In genomic region chr11:107591098-107591445, GRCh38 we compare ENCODE assay signal across 8 cellular contexts. TPM values are rescaled to one million over a fixed set of nuclear protein-coding genes. Genes with fewer than 3 reads are reported as not detected.
A peak's percentile ranks its signal among the peaks of the same experiment; 100 is the strongest.
DNase-seq lines count a peak whose midpoint lies in the region; ATAC-seq, FAIRE-seq and TF ChIP-seq lines count a peak whose summit lies in the region.

Gene ELMOD1 (plus strand): TSS chr11:107591147. CDS start chr11:107618190, 27,043 bp downstream.

- peak within 1 kb of the TSS; percentile 53 for H3K4me2 ChIP-seq in K562 (ENCODE audit: insufficient read depth, low read length)

- POLR2A ChIA-PET in K562 (lab: Yijun Ruan, JAX), result no interaction called here

- H3K9me3 ChIP-seq in K562 (replicated peaks; ENCODE audit: control insufficient read depth, insufficient read depth, low read depth, low read length) (0 out of 2 replicates have a peak, but pooled peaks cover 1% of the 10 kb centered on the region), iPS-15b (ENCODE audit: control insufficient read depth, insufficient read depth, low read length) (no peaks in the 10 kb centered on the region), sigmoid colon (no peaks in the 10 kb centered on the region)

- no peaks in the 10 kb centered on the region for H3K9me1 ChIP-seq in K562 (ENCODE audit: control insufficient read depth, insufficient read depth, low read length)

- peak; percentile 24 for DNase-seq in activated T-cell treated with anti-CD3 and anti-CD28 coated beads for 48 hours (ENCODE audit: low read depth)
- DNase-seq in activated T-cell treated with anti-CD3 and anti-CD28 coated beads for 4 hours, result no peak
- DNase-seq in RCC 7860 (ENCODE audit: low spot score), result peak; percentile 41
- peak; percentile 51 to 65 (median 59) for DNase-seq in K562 (ENCODE audit: extremely low read depth in 1 of 4, low spot score in 3 of 4)
- DNase-seq in sigmoid colon, result peak; percentile 73
- no peak for DNase-seq in GOT3 (lab: John Stamatoyannopoulos, UW)

- TF ChIP-seq CTCF in K562 (IDR thresholded peaks at IDR 0.05 in 2 of 3, conservative IDR thresholded peaks at IDR 0.05 in 1 of 3; ENCODE audit: insufficient read depth in 2 of 3, low read depth in 1 of 3, low read length in 3 of 3), result 0 out of 6 replicates have a peak, but pooled peaks of 1 of the 3 experiments have one; percentile 12
- TF ChIP-seq CTCF in sigmoid colon (IDR thresholded peaks at IDR 0.05), result no peak

- TF ChIP-seq RAD21 in K562 (CRISPR knock-in tag; conservative IDR thresholded peaks at IDR 0.05 in 1 of 2, IDR thresholded peaks at IDR 0.05 in 1 of 2), result no peak

- no peak for FAIRE-seq in RCC 7860 (lab: Jason Lieb, UNC)
- FAIRE-seq in K562 (lab: Jason Lieb, UNC), result no peak

- under 1% methylated on average over 30 of the region's 48 CpGs for WGBS in K562 (ENCODE audit: insufficient coverage, low coverage, missing lambda C conversion rate)
- WGBS in sigmoid colon, 2 donors, result 0 to 1% methylated on average over 48 of the region's 48 CpGs

- CTCF ChIA-PET in K562 (lab: Yijun Ruan, JAX; ENCODE audit: low intra/inter-chr PET ratio), result interaction anchor here (0.5 kb wide), 1 partner anchor 9 kb away, joined by 3 read pairs; no protein-coding TSS in a partner anchor

- H3K36me3 ChIP-seq in K562 (ENCODE audit: control insufficient read depth, insufficient read depth, low read length) (no peaks in the 10 kb centered on the region), iPS-15b (ENCODE audit: control insufficient read depth, insufficient read depth, low read length) (no peaks in the 10 kb centered on the region), sigmoid colon (no peaks in the 10 kb centered on the region)

- in situ Hi-C loops in K562 (cut with MboI), result no loop called here

- TF ChIP-seq EP300 in K562 (IDR thresholded peaks at IDR 0.05; ENCODE audit: low read length) (no peak), sigmoid colon (IDR thresholded peaks at IDR 0.05) (no peak)

- peak within 1 kb of the TSS; percentile 33 for H3K4me3 ChIP-seq in K562
- H3K4me3 ChIP-seq in iPS-15b (ENCODE audit: low read depth, low read length), result peak within 1 kb of the TSS; percentile 86
- H3K4me3 ChIP-seq in sigmoid colon, result peak within 1 kb of the TSS; percentile 37 to 66 (median 62)

- H3K27me3 ChIP-seq in K562 (ENCODE audit: control insufficient read depth in 2 of 2, insufficient read depth in 2 of 2, low read length in 2 of 2), result peaks cover 25 to 27% of the 10 kb centered on the region in 2 experiments; a peak in 4 of 5 replicates
- peaks cover 83% of the 10 kb centered on the region for H3K27me3 ChIP-seq in iPS-15b (ENCODE audit: control insufficient read depth, insufficient read depth, low read length)
- peaks cover 3 to 41% (median 19%) of the 10 kb centered on the region in 3 donors for H3K27me3 ChIP-seq in sigmoid colon

- no peak for TF ChIP-seq POLR2A in K562 (conservative IDR thresholded peaks at IDR 0.05)
- TF ChIP-seq POLR2A in sigmoid colon (IDR thresholded peaks at IDR 0.05), result no peak

- ATAC-seq in HG02840 (IDR thresholded peaks at IDR 0.05; ENCODE audit: low FRiP score, unreplicated experiment), result peak; percentile 51
- ATAC-seq in K562, result peak; percentile 93

- H3K4me1 ChIP-seq in K562 (replicated peaks in 1 of 2; ENCODE audit: control insufficient read depth in 2 of 2, insufficient read depth in 2 of 2, low read length in 2 of 2) (peaks cover 0 to 14% of the 10 kb centered on the region in 2 experiments; a peak in 2 of 5 replicates), iPS-15b (ENCODE audit: control insufficient read depth, insufficient read depth, low read length) (peaks cover 13% of the 10 kb centered on the region), sigmoid colon (peaks cover 0 to 26% (median 23%) of the 10 kb centered on the region in 4 donors)

- H3K9ac ChIP-seq in K562 (ENCODE audit: insufficient read depth in 1 of 2, low read depth in 2 of 2, low read length in 2 of 2), result peak within 1 kb of the TSS in 1 of 2 experiments; percentile 72; a peak in 2 of 4 replicates
- no peak within 1 kb of the TSS for H3K9ac ChIP-seq in iPS-15b (ENCODE audit: low read depth, low read length)

- BruUV-seq in K562 (replicated peaks; lab: Mats Ljungman, UMichigan), result no TSS peak

- H2AFZ ChIP-seq in K562 (ENCODE audit: low read depth, low read length), result peak within 1 kb of the TSS; percentile 51; the same call in 1 of the 2 replicates

- no peaks in the 10 kb centered on the region for H4K20me1 ChIP-seq in K562 (replicated peaks; ENCODE audit: control insufficient read depth, insufficient read depth, low read length)

- no peak within 1 kb of the TSS for H3K27ac ChIP-seq in K562 (ENCODE audit: extremely low read depth, low read depth, low read length)
- H3K27ac ChIP-seq in sigmoid colon, result no peak within 1 kb of the TSS

- intact Hi-C loops in K562 (cut with micrococcal nuclease) (no loop called here), sigmoid colon (cut with DNase I) (no loop called here)

- H3K79me2 ChIP-seq in K562 (ENCODE audit: control insufficient read depth, insufficient read depth, low read length), result no peaks in the 10 kb centered on the region

TF ChIP-seq in K562, 482 proteins besides CTCF, POLR2A, EP300 and RAD21:
- TF ChIP-seq CTBP1 (IDR thresholded peaks at IDR 0.05; ENCODE audit: borderline replicate concordance) (peak; percentile 26; the same call in 1 of the 2 replicates), HES1 (IDR thresholded peaks at IDR 0.05; ENCODE audit: low read depth) (peak; percentile 77), MAZ (CRISPR knock-in tag; conservative IDR thresholded peaks at IDR 0.05 in 1 of 2, IDR thresholded peaks at IDR 0.05 in 1 of 2) (peak; percentile 16 to 35; a peak in 1 of 4 replicates), AFF1 (IDR thresholded peaks at IDR 0.05; ENCODE audit: low read depth in 1 of 2, partially characterized antibody in 2 of 2) (no peak), POLR3G (IDR thresholded peaks at IDR 0.05; ENCODE audit: extremely low read depth, insufficient read length, insufficient replicate concordance) (no peak), ZNF764 (CRISPR knock-in tag; IDR thresholded peaks at IDR 0.05; ENCODE audit: low read depth) (peak; percentile 87), NRF1 (conservative IDR thresholded peaks at IDR 0.05 in 1 of 2, IDR thresholded peaks at IDR 0.05 in 1 of 2) (peak in 1 of 2 experiments; percentile 26; a peak in 1 of 4 replicates), CCNT2 (IDR thresholded peaks at IDR 0.05; ENCODE audit: borderline replicate concordance, extremely low read depth, insufficient read length, low read depth, low read length) (peak; percentile 19), ZFP1 (CRISPR knock-in tag; IDR thresholded peaks at IDR 0.05) (no peak), ILF3 (IDR thresholded peaks at IDR 0.05; ENCODE audit: borderline replicate concordance) (no peak)

RNA-seq across cellular contexts. Expression of gene ELMOD1, which starts in this region (rescaled TPM):
- not detected in 2 replicates for total RNA-seq in K562 (2011; cell fraction: chromatin; rRNA removed; ENCODE audit: low replicate concordance)
- total RNA-seq in K562 (2011; cell fraction: nucleolus; rRNA removed), result not detected in 2 replicates
- total RNA-seq in K562 (2011; cell fraction: nucleoplasm; rRNA removed), result not detected in 2 replicates
- not detected in 2 replicates for total RNA-seq in K562 (2014; rRNA removed)
- not detected in 2 replicates for total RNA-seq in K562 (2014; rRNA removed; fragmentation: Illumina TruSeq; extraction: Trizol)
- total RNA-seq in K562 (2015; rRNA removed; fragmentation: Illumina TruSeq; extraction: Trizol), result not detected in 2 replicates
- not detected in 2 replicates for total RNA-seq in K562 (2021)
- not detected in 2 replicates for polyA plus RNA-seq in K562 (2011; rRNA removed)
- not detected in 2 replicates for polyA plus RNA-seq in K562 (2011; cell fraction: cytosol; rRNA removed)
- polyA plus RNA-seq in K562 (2011; cell fraction: nucleus; rRNA removed), result not detected in 2 replicates
- polyA plus RNA-seq in K562 (2012), result not detected in 2 replicates
- not detected in 2 replicates for polyA plus RNA-seq in K562 (2014; fragmentation: Illumina TruSeq; extraction: Trizol)
- polyA plus RNA-seq in K562 (2014; fragmentation: Nextera tagmentation; extraction: Ambion mirVana), result not detected
- polyA plus RNA-seq in K562 (2014; rRNA removed), result not detected in 2 replicates
- not detected in 2 replicates for polyA minus RNA-seq in K562 (2011; rRNA and poly(A)+ RNA removed)
- not detected in 2 replicates for polyA minus RNA-seq in K562 (2011; cell fraction: cytosol; rRNA and poly(A)+ RNA removed)
- polyA minus RNA-seq in K562 (2011; cell fraction: nucleus; rRNA and poly(A)+ RNA removed), result not detected in 2 replicates
- total RNA-seq in sigmoid colon, result 1 to 10 TPM in 1 of 4 donors, under 1 TPM in 3; 0.14 to 1.4 (median 0.52) TPM
- under 1 TPM in 1 of 3 donors, not detected in 2; 0.22 TPM for polyA plus RNA-seq in sigmoid colon

Comparison
In these comparisons a context has a peak if more than half of its experiments do, and no peak if none do; other contexts are left out.
1. DNase-seq: peak in activated T-cell treated with anti-CD3 and anti-CD28 coated beads for 48 hours (single experiment), RCC 7860 (single experiment) and sigmoid colon (single experiment); none in activated T-cell treated with anti-CD3 and anti-CD28 coated beads for 4 hours (single experiment) and GOT3 (single experiment).
2. Peak in DNase-seq, ATAC-seq, H3K4me3 ChIP-seq and H3K4me2 ChIP-seq in K562; RNA of the gene not detected or under 1 TPM.
3. H3K4me3 ChIP-seq: peak in every context shown above with its lines; median percentile 86 in iPS-15b; 62 in sigmoid colon; 33 in K562.